Comparison of ENCODE assay signal across 1 cellular context in the genomic region with DNA sequence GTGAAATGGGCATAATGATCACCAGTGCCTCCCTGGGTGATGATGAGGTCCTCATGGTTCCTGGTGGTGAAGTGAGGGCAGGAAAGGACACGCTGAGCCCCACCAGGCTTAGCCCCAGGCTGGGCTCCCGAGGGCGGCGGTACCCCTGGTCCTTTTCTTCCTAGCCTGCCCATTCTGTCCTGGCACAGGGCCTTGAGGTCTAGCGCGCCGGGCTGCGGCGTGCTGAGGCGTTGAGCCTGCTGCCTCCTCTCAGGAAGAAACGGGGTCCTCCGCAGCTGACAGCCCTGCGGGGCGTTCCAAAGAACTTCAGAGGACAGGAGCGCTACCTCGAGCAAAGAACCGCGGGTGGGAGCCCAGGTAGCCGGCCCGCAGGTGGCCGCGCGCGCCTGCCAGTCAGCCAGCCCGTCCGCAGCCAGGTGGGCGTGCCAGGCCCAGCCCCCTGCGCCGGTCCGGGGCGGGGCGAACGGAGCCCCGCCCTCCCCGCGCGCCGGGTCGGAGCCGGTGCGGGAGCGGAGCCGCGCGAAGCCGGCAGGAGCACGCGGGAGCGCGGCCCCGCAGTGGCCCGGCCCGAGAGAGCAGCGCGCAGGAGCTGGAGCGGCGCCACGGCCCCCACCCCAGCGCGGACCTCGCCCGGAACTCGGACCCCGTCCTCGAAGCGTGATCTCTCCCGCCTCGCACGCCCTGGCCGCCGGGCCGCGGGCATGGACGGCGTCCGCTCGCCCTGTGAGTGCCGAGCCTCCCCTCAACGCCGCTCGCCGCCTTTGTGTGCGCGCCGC.
TF ChIP-seq lines count a peak whose summit lies in the region.

TSS of gene WNK2 (plus strand) at position 477 of the 776 bp plus-strand sequence. CDS start 791 bp downstream, outside the sequence.

TF ChIP-seq in IMR-90, 13 proteins besides CTCF, POLR2A, EP300 and RAD21:
- TF ChIP-seq FOS (IDR thresholded peaks at IDR 0.05; ENCODE audit: low read depth, low read length): no peak
- TF ChIP-seq CEBPB (IDR thresholded peaks at IDR 0.05; ENCODE audit: low read depth, low read length): no peak
- TF ChIP-seq RFX5 (IDR thresholded peaks at IDR 0.05; ENCODE audit: low read depth, low read length): no peak
- TF ChIP-seq MXI1 (IDR thresholded peaks at IDR 0.05; ENCODE audit: borderline replicate concordance, low read depth, low read length): no peak
- TF ChIP-seq ELK1 (IDR thresholded peaks at IDR 0.05; ENCODE audit: borderline replicate concordance, low read depth, low read length): no peak
- TF ChIP-seq SMC3 (IDR thresholded peaks at IDR 0.05; ENCODE audit: low read depth, low read length): no peak
